ENCODE assay signal across 11 cellular contexts in the genomic region with DNA sequence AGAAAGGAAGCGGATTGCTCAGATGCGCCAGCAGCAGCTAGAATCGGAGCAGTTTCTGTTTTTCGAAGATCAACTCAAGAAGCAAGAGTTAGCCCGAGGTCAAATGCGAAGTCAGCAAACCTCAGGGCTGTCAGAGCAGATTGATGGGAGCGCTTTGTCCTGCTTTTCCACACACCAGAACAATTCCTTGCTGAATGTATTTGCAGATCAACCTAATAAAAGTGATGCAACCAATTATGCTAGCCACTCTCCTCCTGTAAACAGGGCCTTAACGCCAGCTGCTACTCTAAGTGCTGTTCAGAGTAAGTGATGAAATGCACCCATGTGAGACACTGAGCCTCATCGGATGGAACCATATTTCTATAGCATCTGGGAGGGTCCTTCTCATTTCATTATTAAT. TPM values are rescaled to one million over a fixed set of nuclear protein-coding genes. Genes with fewer than 3 reads are reported as not detected.
A peak's percentile ranks its signal among the peaks of the same experiment; 100 is the strongest.
DNase-seq lines count a peak whose midpoint lies in the region; ATAC-seq and TF ChIP-seq lines count a peak whose summit lies in the region.
"Had no signal": no experiment of that assay in that cellular context is flagged by ENCODE, and none has a peak within 500 bp of the region (broad histone marks: within the 10 kb centered on the region; RNA-seq: fewer than 3 reads in every experiment).

No MANE protein-coding gene starts in this region.

- H3K27me3 ChIP-seq in mucosa of rectum (ENCODE audit: control insufficient read depth in 2 of 2, insufficient read depth in 2 of 2, low read length in 2 of 2): no peaks in the 10 kb centered on the region
- H3K27me3 ChIP-seq in PC-3 (ENCODE audit: low read length): no peaks in the 10 kb centered on the region
- H3K27me3 ChIP-seq in thyroid gland: no peaks in the 10 kb centered on the region
- H3K27me3 ChIP-seq: body of pancreas had no signal

- H3K4me3 ChIP-seq in mucosa of rectum (ENCODE audit: low read length in 2 of 2) (no peak overlapping the region), PC-3 (ENCODE audit: low read length) (no peak overlapping the region), thyroid gland (replicated peaks in 1 of 3) (no peak overlapping the region)
- H3K4me3 ChIP-seq: body of pancreas had no signal

- no peaks in the 10 kb centered on the region for H3K9me2 ChIP-seq in PC-3 (replicated peaks; ENCODE audit: low read length)

- peaks cover 25% of the 10 kb centered on the region for H3K4me1 Mint-ChIP-seq in activated naive CD8-positive, alpha-beta T cell treated with anti-CD3 and anti-CD28 coated beads, Interleukin-2, amount 50 U/mL, for 24 hours

- no peak overlapping the region for H3K4me2 ChIP-seq in PC-3 (ENCODE audit: low read length)

- BruUV-seq in PC-3 (replicated peaks; lab: Mats Ljungman, UMichigan): no TSS peak

- H3K36me3 Mint-ChIP-seq in activated naive CD8-positive, alpha-beta T cell treated with anti-CD3 and anti-CD28 coated beads, Interleukin-2, amount 50 U/mL, for 24 hours (ENCODE audit: low read depth): peaks cover 61% of the 10 kb centered on the region

- CTCF ChIA-PET in PC-3 (lab: Charles Lee): no interaction called here

- 71 to 73% methylated on average over 9 of the region's 9 CpGs for WGBS in thyroid gland, 2 donors

- H3K36me3 ChIP-seq in mucosa of rectum (ENCODE audit: control insufficient read depth in 2 of 2, insufficient read depth in 2 of 2, low read length in 2 of 2) (peaks cover 15 to 34% of the 10 kb centered on the region in 2 donors), PC-3 (ENCODE audit: low read depth, low read length) (no peaks in the 10 kb centered on the region), thyroid gland (no peaks in the 10 kb centered on the region)

- H3K9ac ChIP-seq in mucosa of rectum (ENCODE audit: low read depth in 1 of 2, low read length in 2 of 2): no peak overlapping the region
- no peak overlapping the region for H3K9ac ChIP-seq in PC-3 (ENCODE audit: low read length)

- H3K9me3 ChIP-seq in mucosa of rectum (ENCODE audit: control insufficient read depth in 2 of 2, low read length in 2 of 2) (no peaks in the 10 kb centered on the region), PC-3 (ENCODE audit: low read length) (no peaks in the 10 kb centered on the region), thyroid gland (no peaks in the 10 kb centered on the region)
- H3K9me3 ChIP-seq: body of pancreas had no signal

- no peak overlapping the region for H2AFZ ChIP-seq in PC-3 (ENCODE audit: low read length)

- H3F3A ChIP-seq in PC-3 (ENCODE audit: low read length, unreplicated experiment): no peaks in the 10 kb centered on the region

- H3K27me3 Mint-ChIP-seq in activated naive CD8-positive, alpha-beta T cell treated with anti-CD3 and anti-CD28 coated beads, Interleukin-2, amount 50 U/mL, for 24 hours: no peaks in the 10 kb centered on the region

- TF ChIP-seq CTCF in PC-3 (conservative IDR thresholded peaks at IDR 0.05; ENCODE audit: low read depth, low read length) (no peak), thyroid gland (IDR thresholded peaks at IDR 0.05) (no peak)

- peak; percentile 54 for DNase-seq in COLO668 (lab: John Stamatoyannopoulos, UW; ENCODE audit: unreplicated experiment)
- peak; percentile 84 for DNase-seq in NCI-H1694 (lab: John Stamatoyannopoulos, UW)
- DNase-seq in amniotic epithelial cell (ENCODE audit: low read depth): peak; percentile 94
- no peak for DNase-seq in PC-3
- no peak for DNase-seq in thyroid gland
- no peak for DNase-seq in activated naive CD8-positive, alpha-beta T cell treated with anti-CD3 and anti-CD28 coated beads, Interleukin-2, amount 50 U/mL, for 24 hours
- DNase-seq: NCI-H1092 treated with DMSO at 0.1 percent for 48 hours, SW 1271 had no signal

- ATAC-seq in GM18520 (IDR thresholded peaks at IDR 0.05; ENCODE audit: unreplicated experiment): no peak
- ATAC-seq in PC-3: no peak
- no peak for ATAC-seq in activated naive CD8-positive, alpha-beta T cell treated with anti-CD3 and anti-CD28 coated beads, Interleukin-2, amount 50 U/mL, for 24 hours
- ATAC-seq: body of pancreas had no signal

- no peaks in the 10 kb centered on the region for H4K20me1 ChIP-seq in PC-3 (ENCODE audit: low read length)

- intact Hi-C loops in PC-3 (cut with micrococcal nuclease): no loop called here
- intact Hi-C loops in thyroid gland (cut with DNase I): no loop called here

- TF ChIP-seq POLR2A in thyroid gland (IDR thresholded peaks at IDR 0.05): no peak

- POLR2A ChIA-PET in PC-3 (lab: Charles Lee; ENCODE audit: unreplicated experiment): no interaction called here

- peak overlapping the region; percentile 18 to 26 for H3K27ac ChIP-seq in mucosa of rectum (ENCODE audit: low read depth in 2 of 2, low read length in 2 of 2)
- H3K27ac ChIP-seq in PC-3 (ENCODE audit: low read length): no peak overlapping the region
- H3K27ac ChIP-seq in thyroid gland: peak overlapping the region in 1 of 3 donors; percentile 17
- H3K27ac ChIP-seq: body of pancreas had no signal

- H3K27ac Mint-ChIP-seq in activated naive CD8-positive, alpha-beta T cell treated with anti-CD3 and anti-CD28 coated beads, Interleukin-2, amount 50 U/mL, for 24 hours: no peak overlapping the region

- no peaks in the 10 kb centered on the region for H3K9me3 Mint-ChIP-seq in activated naive CD8-positive, alpha-beta T cell treated with anti-CD3 and anti-CD28 coated beads, Interleukin-2, amount 50 U/mL, for 24 hours

- H3K79me2 ChIP-seq in PC-3 (ENCODE audit: low read length): no peaks in the 10 kb centered on the region

- H3K4me1 ChIP-seq in mucosa of rectum (ENCODE audit: control insufficient read depth in 2 of 2, insufficient read depth in 2 of 2, low read length in 2 of 2) (no peaks in the 10 kb centered on the region), PC-3 (ENCODE audit: insufficient read depth, low read length) (no peaks in the 10 kb centered on the region), thyroid gland (no peaks in the 10 kb centered on the region)
- H3K4me1 ChIP-seq: body of pancreas had no signal

- H3K4me3 Mint-ChIP-seq in activated naive CD8-positive, alpha-beta T cell treated with anti-CD3 and anti-CD28 coated beads, Interleukin-2, amount 50 U/mL, for 24 hours: no peak overlapping the region

RNA-seq across cellular contexts. Expression of gene STAMBPL1, which starts 33.1 kb away (rescaled TPM):
- total RNA-seq in PC-3 (2014; rRNA removed) (15.7 and 19.5 TPM in 2 replicates), thyroid gland (1 to 10 TPM in 3 of 4 donors, under 1 TPM in 1; 0.63 to 6.2 (median 5.7) TPM)

RNA-seq across cellular contexts. Expression of gene ACTA2, which starts 39.4 kb away (rescaled TPM):
- total RNA-seq in PC-3 (2014; rRNA removed) (2.7 TPM in 1 of 2 replicates, not detected in the other), thyroid gland (100 to 1,000 TPM in 1 of 4 donors, 10 to 100 TPM in 3; 61.5 to 173 (median 72.2) TPM)

Comparison
In these comparisons a context has a peak if more than half of its experiments do, and no peak if none do; other contexts are left out.
1. DNase-seq: peak in COLO668 (single experiment), NCI-H1694 (single experiment) and amniotic epithelial cell (single experiment); none in PC-3 (single experiment), thyroid gland (0 of 2) and activated naive CD8-positive, alpha-beta T cell treated with anti-CD3 and anti-CD28 coated beads, Interleukin-2, amount 50 U/mL, for 24 hours (single experiment).
2. RNA of gene ACTA2, which starts 39.4 kb away (total RNA-seq): 61.5 to 173 TPM in thyroid gland; 2.7 TPM in PC-3; every median in the first group is over 10 times any median in the second.